Comparison of ENCODE assay signal across 8 cellular contexts in genomic region chr2:237695201-237695780, GRCh38.
DNase-seq lines count a peak whose midpoint lies in the region; ATAC-seq and TF ChIP-seq lines count a peak whose summit lies in the region.

No MANE protein-coding gene starts in this region.

- CTCF ChIA-PET in AG04449 (lab: Yijun Ruan, JAX): interaction anchor here (1.0 to 1.3 kb wide), 2 partner anchors 10 to 530 kb away, joined by 4 read pairs; no protein-coding TSS in a partner anchor
- CTCF ChIA-PET in RWPE1 (lab: Yijun Ruan, JAX): interaction anchor here (1.0 to 2.9 kb wide), 3 partner anchors 22 to 50 kb away, joined by 3 to 12 read pairs (median 3); no protein-coding TSS in a partner anchor

- H3K4me1 Mint-ChIP-seq in osteocyte (ENCODE audit: unreplicated experiment): peaks cover 78% of the 10 kb centered on the region

- no peak overlapping the region; the same call in 1 of the 2 replicates for H3K4me3 ChIP-seq in AG04449 (ENCODE audit: low read depth, low read length)
- peak overlapping the region in 17 of 59 donors; percentile 0 to 84 (median 20) for H3K4me3 ChIP-seq in dorsolateral prefrontal cortex

- no peaks in the 10 kb centered on the region for H3K27me3 Mint-ChIP-seq in osteocyte (ENCODE audit: unreplicated experiment)

- peak overlapping the region; percentile 98 for H3K27ac ChIP-seq in RWPE1
- H3K27ac ChIP-seq in dorsolateral prefrontal cortex: peak overlapping the region in 42 of 59 donors; percentile 15 to 91 (median 52)

- ATAC-seq in GM18861 (IDR thresholded peaks at IDR 0.05; ENCODE audit: unreplicated experiment) (peak; percentile 18), GM19467 (IDR thresholded peaks at IDR 0.05; ENCODE audit: unreplicated experiment) (no peak), HG03280 (IDR thresholded peaks at IDR 0.05; ENCODE audit: unreplicated experiment) (no peak)

- no peaks in the 10 kb centered on the region for H3K27me3 ChIP-seq in dorsolateral prefrontal cortex

- intact Hi-C loops in dorsolateral prefrontal cortex (cut with DNase I): no loop called here

- H3K27ac Mint-ChIP-seq in osteocyte (ENCODE audit: unreplicated experiment): peak overlapping the region; percentile 94

- H3K4me3 Mint-ChIP-seq in osteocyte (ENCODE audit: unreplicated experiment): peak overlapping the region; percentile 11

- TF ChIP-seq CTCF in AG04449 (IDR thresholded peaks at IDR 0.05; ENCODE audit: insufficient read depth, low read length, missing control alignments) (no peak), RWPE1 (conservative IDR thresholded peaks at IDR 0.05; ENCODE audit: low read depth) (no peak), dorsolateral prefrontal cortex (IDR thresholded peaks at IDR 0.05 in 54 of 56, conservative IDR thresholded peaks at IDR 0.05 in 2 of 56; ENCODE audit: low read depth in 1 of 56, partially characterized antibody in 56 of 56) (no peak), osteocyte (IDR thresholded peaks at IDR 0.05) (no peak)

- no peaks in the 10 kb centered on the region for H3K36me3 Mint-ChIP-seq in osteocyte (ENCODE audit: unreplicated experiment)

- POLR2A ChIA-PET in AG04449 (lab: Yijun Ruan, JAX) (interaction anchor here (0.6 kb wide), 1 partner anchor 540 kb away, joined by 3 read pairs; no protein-coding TSS in a partner anchor), RWPE1 (lab: Yijun Ruan, JAX; ENCODE audit: low non-redundant PET) (no interaction called here)

- DNase-seq in AG04449 (ENCODE audit: low read depth, low spot score) (peak; percentile 95), RWPE1 (ENCODE audit: low spot score) (peak; percentile 74), dorsolateral prefrontal cortex (peak in 1 of 10 donors; percentile 7), osteocyte (ENCODE audit: extremely low spot score, unreplicated experiment) (no peak), NCI-H1092 treated with DMSO at 0.1 percent for 48 hours (lab: John Stamatoyannopoulos, UW) (no peak)

- H3K9me3 Mint-ChIP-seq in osteocyte (ENCODE audit: unreplicated experiment): no peaks in the 10 kb centered on the region

Comparison
In these comparisons a context has a peak if more than half of its experiments do, and no peak if none do; other contexts are left out.
1. DNase-seq: peak in AG04449 (single experiment) and RWPE1 (single experiment); none in osteocyte (single experiment) and NCI-H1092 treated with DMSO at 0.1 percent for 48 hours (single experiment).